Comparison of ENCODE assay signal across 15 cellular contexts in genomic region chr4:24589448-24589847, GRCh38. TPM values are rescaled to one million over a fixed set of nuclear protein-coding genes. Genes with fewer than 3 reads are reported as not detected.
DNase-seq lines count a peak whose midpoint lies in the region; ATAC-seq and FAIRE-seq lines count a peak whose summit lies in the region.
"Had no signal": no experiment of that assay in that cellular context is flagged by ENCODE, and none has a peak within 500 bp of the region (broad histone marks: within the 10 kb centered on the region; RNA-seq: fewer than 3 reads in every experiment).

No MANE protein-coding gene starts in this region.

- no peak overlapping the region for H3K27ac Mint-ChIP-seq in activated naive CD8-positive, alpha-beta T cell treated with anti-CD3 and anti-CD28 coated beads, Interleukin-2, amount 50 U/mL, for 24 hours
- no peak overlapping the region for H3K27ac Mint-ChIP-seq in activated naive CD8-positive, alpha-beta T cell treated with anti-CD3 and anti-CD28 coated beads for 36 hours
- no peak overlapping the region for H3K27ac Mint-ChIP-seq in stimulated activated effector memory CD8-positive, alpha-beta T cell treated with anti-CD3 and anti-CD28 coated beads, Interleukin-12 subunit alpha, Interleukin-12 subunit beta, amount 100 ng/mL, for 72 hours

- peak; percentile 8 for ATAC-seq in activated naive CD8-positive, alpha-beta T cell treated with anti-CD3 and anti-CD28 coated beads, Interleukin-2, amount 50 U/mL, for 24 hours
- ATAC-seq in GM21576 (IDR thresholded peaks at IDR 0.05; ENCODE audit: unreplicated experiment): peak; percentile 60
- peak; percentile 51 for ATAC-seq in HG03097 (IDR thresholded peaks at IDR 0.05; ENCODE audit: low FRiP score, unreplicated experiment)
- ATAC-seq in stimulated activated effector memory CD8-positive, alpha-beta T cell treated with anti-CD3 and anti-CD28 coated beads, Interleukin-12 subunit alpha, Interleukin-12 subunit beta, amount 100 ng/mL, for 72 hours: peak; percentile 85
- ATAC-seq: activated CD4-positive, CD25-positive, alpha-beta regulatory T cell treated with anti-CD3 and anti-CD28 coated beads, Interleukin-2, amount 50 U/mL, for 24 hours; left colon had no signal

- H3K36me3 Mint-ChIP-seq in activated naive CD8-positive, alpha-beta T cell treated with anti-CD3 and anti-CD28 coated beads, Interleukin-2, amount 50 U/mL, for 24 hours (ENCODE audit: low read depth): peaks cover 6% of the 10 kb centered on the region
- peaks cover 10% of the 10 kb centered on the region for H3K36me3 Mint-ChIP-seq in activated naive CD8-positive, alpha-beta T cell treated with anti-CD3 and anti-CD28 coated beads for 36 hours
- peaks cover 5% of the 10 kb centered on the region for H3K36me3 Mint-ChIP-seq in stimulated activated effector memory CD8-positive, alpha-beta T cell treated with anti-CD3 and anti-CD28 coated beads, Interleukin-12 subunit alpha, Interleukin-12 subunit beta, amount 100 ng/mL, for 72 hours

- no peak overlapping the region for H3K4me3 Mint-ChIP-seq in activated naive CD8-positive, alpha-beta T cell treated with anti-CD3 and anti-CD28 coated beads, Interleukin-2, amount 50 U/mL, for 24 hours
- no peak overlapping the region for H3K4me3 Mint-ChIP-seq in activated naive CD8-positive, alpha-beta T cell treated with anti-CD3 and anti-CD28 coated beads for 36 hours
- H3K4me3 Mint-ChIP-seq in stimulated activated effector memory CD8-positive, alpha-beta T cell treated with anti-CD3 and anti-CD28 coated beads, Interleukin-12 subunit alpha, Interleukin-12 subunit beta, amount 100 ng/mL, for 72 hours: no peak overlapping the region
- H3K4me3 Mint-ChIP-seq: neural crest cell had no signal

- peaks cover 17% of the 10 kb centered on the region for H3K9me3 Mint-ChIP-seq in activated naive CD8-positive, alpha-beta T cell treated with anti-CD3 and anti-CD28 coated beads, Interleukin-2, amount 50 U/mL, for 24 hours
- H3K9me3 Mint-ChIP-seq in activated naive CD8-positive, alpha-beta T cell treated with anti-CD3 and anti-CD28 coated beads for 36 hours: peaks cover 17% of the 10 kb centered on the region
- peaks cover 10% of the 10 kb centered on the region for H3K9me3 Mint-ChIP-seq in stimulated activated effector memory CD8-positive, alpha-beta T cell treated with anti-CD3 and anti-CD28 coated beads, Interleukin-12 subunit alpha, Interleukin-12 subunit beta, amount 100 ng/mL, for 72 hours

- FAIRE-seq in urothelium cell line (lab: Jason Lieb, UNC): no peak
- FAIRE-seq: small intestine had no signal

- H3K27me3 Mint-ChIP-seq in activated naive CD8-positive, alpha-beta T cell treated with anti-CD3 and anti-CD28 coated beads, Interleukin-2, amount 50 U/mL, for 24 hours: peaks cover 8% of the 10 kb centered on the region
- H3K27me3 Mint-ChIP-seq in activated naive CD8-positive, alpha-beta T cell treated with anti-CD3 and anti-CD28 coated beads for 36 hours: peaks cover 3% of the 10 kb centered on the region

- no peak overlapping the region for H3K27ac ChIP-seq in caudate nucleus (ENCODE audit: low read depth, low read length)
- H3K27ac ChIP-seq: transverse colon had no signal

- peaks cover 8% of the 10 kb centered on the region for H3K4me1 Mint-ChIP-seq in activated naive CD8-positive, alpha-beta T cell treated with anti-CD3 and anti-CD28 coated beads, Interleukin-2, amount 50 U/mL, for 24 hours
- H3K4me1 Mint-ChIP-seq in activated naive CD8-positive, alpha-beta T cell treated with anti-CD3 and anti-CD28 coated beads for 36 hours: peaks cover 9% of the 10 kb centered on the region
- peaks cover 9% of the 10 kb centered on the region for H3K4me1 Mint-ChIP-seq in stimulated activated effector memory CD8-positive, alpha-beta T cell treated with anti-CD3 and anti-CD28 coated beads, Interleukin-12 subunit alpha, Interleukin-12 subunit beta, amount 100 ng/mL, for 72 hours

- no peak for DNase-seq in activated naive CD8-positive, alpha-beta T cell treated with anti-CD3 and anti-CD28 coated beads, Interleukin-2, amount 50 U/mL, for 24 hours
- no peak for DNase-seq in activated naive CD8-positive, alpha-beta T cell treated with anti-CD3 and anti-CD28 coated beads for 36 hours
- no peak for DNase-seq in stimulated activated effector memory CD8-positive, alpha-beta T cell treated with anti-CD3 and anti-CD28 coated beads, Interleukin-12 subunit alpha, Interleukin-12 subunit beta, amount 100 ng/mL, for 72 hours (ENCODE audit: low spot score in 2 of 2)
- DNase-seq in midbrain (lab: John Stamatoyannopoulos, UW) (no peak), caudate nucleus (lab: John Stamatoyannopoulos, UW) (no peak), urothelium cell line (ENCODE audit: low spot score) (no peak)
- DNase-seq: left colon, NCI-H2107, small intestine, SW 1271, transverse colon had no signal

RNA-seq across cellular contexts. Expression of gene DHX15, which starts 5.1 kb away (rescaled TPM):
- total RNA-seq in activated naive CD8-positive, alpha-beta T cell treated with anti-CD3 and anti-CD28 coated beads for 36 hours: 100 to 1,000 TPM; 231 to 236 TPM

Comparison
In these comparisons a context has a peak if more than half of its experiments do, and no peak if none do; other contexts are left out.
1. ATAC-seq: peak in every context shown above with its lines; median percentile 85 in stimulated activated effector memory CD8-positive, alpha-beta T cell treated with anti-CD3 and anti-CD28 coated beads, Interleukin-12 subunit alpha, Interleukin-12 subunit beta, amount 100 ng/mL, for 72 hours; 60 in GM21576; 51 in HG03097; 8 in activated naive CD8-positive, alpha-beta T cell treated with anti-CD3 and anti-CD28 coated beads, Interleukin-2, amount 50 U/mL, for 24 hours.